ENCODE assay signal across 26 cellular contexts in the genomic region with DNA sequence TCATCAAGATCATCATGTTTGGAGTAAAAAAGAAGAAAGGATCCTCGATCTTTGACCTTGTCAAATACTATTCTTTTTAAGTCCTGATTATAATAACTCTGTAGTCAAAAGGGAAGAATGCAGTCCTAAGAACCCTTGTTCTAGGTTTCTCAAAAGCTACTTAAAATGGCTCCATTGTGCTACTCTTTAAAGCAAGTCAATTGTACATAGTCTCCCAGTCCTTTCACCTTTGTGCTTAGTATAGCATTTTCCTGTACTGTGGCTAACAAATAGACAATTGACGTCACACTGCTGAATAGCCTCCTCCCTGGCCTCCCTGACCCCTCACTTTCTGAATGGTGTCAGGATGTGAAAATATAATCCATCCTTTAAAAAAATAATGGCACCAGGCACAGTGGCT.
"Had no signal": no experiment of that assay in that cellular context is flagged by ENCODE, and none has a peak within 500 bp of the region (broad histone marks: within the 10 kb centered on the region; RNA-seq: fewer than 3 reads in every experiment).

No MANE protein-coding gene starts in this region.

- FAIRE-seq: HTR-8/SVneo, RCC 7860 had no signal

- H3K27me3 ChIP-seq: MG63, SJSA1 had no signal

- H3K27me3 Mint-ChIP-seq: T-cell had no signal

- H3K4me2 ChIP-seq: SK-N-SH had no signal

- H3K27ac ChIP-seq: HL-60, SJSA1 had no signal

- DNase-seq: KBM-7, MG63, NCI-H1092, NCI-H1105 treated with DMSO at 0.1 percent for 48 hours, NCI-H1417 treated with DMSO at 0.1 percent for 48 hours, NCI-H146, NCI-H1694 treated with DMSO at 0.1 percent for 48 hours, NCI-H1930, NCI-H2081 treated with DMSO at 0.1 percent for 48 hours, NCI-H2171, NCI-H226, NCI-H446, NCI-H510A, NCI-H524 treated with DMSO at 0.1 percent for 48 hours, NCI-H69, NCI-H774, Right ventricle myocardium superior, RPMI8226, SIG-M5, SK-N-SH, SW 1271, T-cell had no signal

- H3K27ac Mint-ChIP-seq: T-cell had no signal

- H3K4me3 Mint-ChIP-seq: T-cell had no signal

- H3K9me3 ChIP-seq: MG63, SJSA1, SK-N-SH had no signal

- H3K9ac ChIP-seq: SK-N-SH had no signal

- H3K4me3 ChIP-seq: MG63, SJSA1 had no signal

- H3K4me1 ChIP-seq: SJSA1 had no signal

- H3K4me1 Mint-ChIP-seq: T-cell had no signal

- ATAC-seq: T-cell had no signal

- H3K9me3 Mint-ChIP-seq: T-cell had no signal
